Comparison of ENCODE assay signal across 26 cellular contexts in genomic region chr2:238872026-238872425, GRCh38. TPM values are rescaled to one million over a fixed set of nuclear protein-coding genes. Genes with fewer than 3 reads are reported as not detected.
"Had no signal": no experiment of that assay in that cellular context is flagged by ENCODE, and none has a peak within 500 bp of the region (broad histone marks: within the 10 kb centered on the region; RNA-seq: fewer than 3 reads in every experiment).

No MANE protein-coding gene starts in this region.

- H3K27me3 Mint-ChIP-seq: activated CD4-positive, alpha-beta T cell treated with anti-CD3 and anti-CD28 coated beads, Interleukin-2, amount 10 ng/mL, durations not matched to agents 7 days and 5 days had no signal

- ATAC-seq: activated T-cell treated with anti-CD3 and anti-CD28 coated beads, Interleukin-2, amount 50 U/mL, for 4 hours; effector memory CD8-positive, alpha-beta T cell; lower lobe of right lung; pancreas; psoas muscle; T-helper 17 cell had no signal

- H3K4me1 Mint-ChIP-seq: activated CD4-positive, alpha-beta T cell treated with anti-CD3 and anti-CD28 coated beads, Interleukin-2, amount 10 ng/mL, durations not matched to agents 7 days and 5 days; activated naive CD8-positive, alpha-beta T cell treated with anti-CD3 and anti-CD28 coated beads for 36 hours; immature natural killer cell; naive B cell had no signal

- H3K4me1 ChIP-seq: pancreas had no signal

- H3K9me3 Mint-ChIP-seq: activated naive CD4-positive, alpha-beta T cell treated with anti-CD3 and anti-CD28 coated beads for 36 hours; activated naive CD8-positive, alpha-beta T cell treated with anti-CD3 and anti-CD28 coated beads for 36 hours; activated T-cell treated with anti-CD3 and anti-CD28 coated beads, Interleukin-2, amount 50 U/mL, for 4 hours had no signal

- H3K27ac Mint-ChIP-seq: activated CD4-positive, alpha-beta memory T cell treated with anti-CD3 and anti-CD28 coated beads, Interleukin-2, amount 10 ng/mL, durations not matched to agents 7 days and 5 days; activated CD4-positive, alpha-beta T cell treated with anti-CD3 and anti-CD28 coated beads, Interleukin-2, amount 10 ng/mL, durations not matched to agents 7 days and 5 days; activated naive CD4-positive, alpha-beta T cell treated with anti-CD3 and anti-CD28 coated beads for 36 hours; activated naive CD8-positive, alpha-beta T cell treated with anti-CD3 and anti-CD28 coated beads for 36 hours; activated T-helper 2 cell treated with anti-CD3 and anti-CD28 coated beads, Interferon-gamma antibody, Interleukin-2, Interleukin-4, amounts not matched to agents 10 μg/mL and 5 μg/mL and 100 μg/mL, durations not matched to agents 14 hours and 24 hours and 36 hours; brain; effector memory CD8-positive, alpha-beta T cell; naive B cell; T-helper 17 cell had no signal

- H3K4me3 ChIP-seq: ascending aorta, cardiac muscle cell, lower lobe of right lung, pancreas, psoas muscle, testis, transverse colon had no signal

- DNase-seq: activated CD4-positive, alpha-beta memory T cell treated with anti-CD3 and anti-CD28 coated beads, Interleukin-2, amount 10 ng/mL, durations not matched to agents 7 days and 5 days; activated CD4-positive, alpha-beta T cell treated with anti-CD3 and anti-CD28 coated beads for 1 hour; activated CD4-positive, alpha-beta T cell treated with anti-CD3 and anti-CD28 coated beads, Interleukin-2, amount 10 ng/mL, durations not matched to agents 7 days and 5 days; activated naive CD4-positive, alpha-beta T cell treated with anti-CD3 and anti-CD28 coated beads for 36 hours; activated naive CD8-positive, alpha-beta T cell treated with anti-CD3 and anti-CD28 coated beads for 36 hours; activated T-cell treated with anti-CD3 and anti-CD28 coated beads, Interleukin-2, amount 50 U/mL, for 4 hours; cortex of kidney; effector memory CD8-positive, alpha-beta T cell; foreskin fibroblast; hypothalamus; immature natural killer cell; lower lobe of right lung; naive B cell; nucleus accumbens; psoas muscle; stimulated activated naive CD4-positive, alpha-beta T cell; T-helper 17 cell; T1000; testis; transverse colon had no signal

- H3K9me3 ChIP-seq: ascending aorta, lower lobe of right lung, pancreas, psoas muscle, testis, transverse colon had no signal

- H3K36me3 ChIP-seq: ascending aorta, cardiac muscle cell, lower lobe of right lung, pancreas, transverse colon had no signal

- H3K27me3 ChIP-seq: ascending aorta, cardiac muscle cell, pancreas, testis, transverse colon had no signal

- H3K4me3 Mint-ChIP-seq: activated CD4-positive, alpha-beta memory T cell treated with anti-CD3 and anti-CD28 coated beads, Interleukin-2, amount 10 ng/mL, durations not matched to agents 7 days and 5 days; activated CD4-positive, alpha-beta T cell treated with anti-CD3 and anti-CD28 coated beads, Interleukin-2, amount 10 ng/mL, durations not matched to agents 7 days and 5 days; activated naive CD4-positive, alpha-beta T cell treated with anti-CD3 and anti-CD28 coated beads for 36 hours; activated naive CD8-positive, alpha-beta T cell treated with anti-CD3 and anti-CD28 coated beads for 36 hours; activated T-cell treated with anti-CD3 and anti-CD28 coated beads, Interleukin-2, amount 50 U/mL, for 4 hours; brain; effector memory CD8-positive, alpha-beta T cell; immature natural killer cell; naive B cell; T-helper 17 cell had no signal

- H3K27ac ChIP-seq: ascending aorta, cardiac muscle cell, lower lobe of right lung, pancreas, psoas muscle, testis, transverse colon had no signal

- H3K36me3 Mint-ChIP-seq: activated naive CD8-positive, alpha-beta T cell treated with anti-CD3 and anti-CD28 coated beads for 36 hours; brain; immature natural killer cell; naive B cell had no signal

RNA-seq across cellular contexts. Expression of gene TWIST2, which starts 24.1 kb away (rescaled TPM):
- total RNA-seq: activated CD4-positive, alpha-beta memory T cell treated with anti-CD3 and anti-CD28 coated beads, Interleukin-2, amount 10 ng/mL, durations not matched to agents 7 days and 5 days; activated CD4-positive, alpha-beta T cell treated with anti-CD3 and anti-CD28 coated beads, Interleukin-2, amount 10 ng/mL, durations not matched to agents 7 days and 5 days; activated naive CD4-positive, alpha-beta T cell treated with anti-CD3 and anti-CD28 coated beads for 36 hours; activated naive CD8-positive, alpha-beta T cell treated with anti-CD3 and anti-CD28 coated beads for 36 hours; activated T-cell treated with anti-CD3 and anti-CD28 coated beads, Interleukin-2, amount 50 U/mL, for 4 hours; activated T-helper 2 cell treated with anti-CD3 and anti-CD28 coated beads, Interferon-gamma antibody, Interleukin-2, Interleukin-4, amounts not matched to agents 10 μg/mL and 5 μg/mL and 100 μg/mL, durations not matched to agents 14 hours and 24 hours and 36 hours; cardiac muscle cell; T-helper 17 cell had no signal
- polyA plus RNA-seq: cardiac muscle cell, neural cell had no signal
